In genomic region chr20:20956586-20956985, GRCh38 we compare ENCODE assay signal across 19 cellular contexts.
A peak's percentile ranks its signal among the peaks of the same experiment; 100 is the strongest.
DNase-seq lines count a peak whose midpoint lies in the region.
"Had no signal": no experiment of that assay in that cellular context is flagged by ENCODE, and none has a peak within 500 bp of the region (broad histone marks: within the 10 kb centered on the region; RNA-seq: fewer than 3 reads in every experiment).

No MANE protein-coding gene starts in this region.

- intact Hi-C loops in head of caudate nucleus (cut with DNase I) = no loop called here

- no peaks in the 10 kb centered on the region for H3K9me3 Mint-ChIP-seq in activated naive CD8-positive, alpha-beta T cell treated with anti-CD3 and anti-CD28 coated beads for 36 hours
- H3K9me3 Mint-ChIP-seq: activated CD4-positive, alpha-beta memory T cell treated with anti-CD3 and anti-CD28 coated beads for 36 hours; central memory CD8-positive, alpha-beta T cell had no signal

- no peaks in the 10 kb centered on the region for H3K36me3 Mint-ChIP-seq in activated naive CD8-positive, alpha-beta T cell treated with anti-CD3 and anti-CD28 coated beads for 36 hours
- H3K36me3 Mint-ChIP-seq: activated CD4-positive, alpha-beta memory T cell treated with anti-CD3 and anti-CD28 coated beads for 36 hours had no signal

- no peak overlapping the region for H3K4me3 Mint-ChIP-seq in activated naive CD8-positive, alpha-beta T cell treated with anti-CD3 and anti-CD28 coated beads for 36 hours
- H3K4me3 Mint-ChIP-seq: activated CD4-positive, alpha-beta memory T cell treated with anti-CD3 and anti-CD28 coated beads for 36 hours; central memory CD8-positive, alpha-beta T cell had no signal

- H3K27ac Mint-ChIP-seq in activated naive CD8-positive, alpha-beta T cell treated with anti-CD3 and anti-CD28 coated beads for 36 hours = no peak overlapping the region
- H3K27ac Mint-ChIP-seq: activated CD4-positive, alpha-beta memory T cell treated with anti-CD3 and anti-CD28 coated beads for 36 hours had no signal

- no peaks in the 10 kb centered on the region for H3K4me1 Mint-ChIP-seq in activated naive CD8-positive, alpha-beta T cell treated with anti-CD3 and anti-CD28 coated beads for 36 hours
- H3K4me1 Mint-ChIP-seq: central memory CD8-positive, alpha-beta T cell had no signal

- peaks cover 23% of the 10 kb centered on the region for H3K27me3 Mint-ChIP-seq in activated naive CD8-positive, alpha-beta T cell treated with anti-CD3 and anti-CD28 coated beads for 36 hours

- DNase-seq in NCI-H1417 (lab: John Stamatoyannopoulos, UW) (peak; percentile 56 to 89 (median 68)), NCI-H748 treated with DMSO at 0.1 percent for 48 hours (lab: John Stamatoyannopoulos, UW) (peak; percentile 99), head of caudate nucleus (peak; percentile 12 to 75 (median 51)), retina (peak; percentile 82), AG20443 (ENCODE audit: low spot score) (no peak), T1000 (lab: John Stamatoyannopoulos, UW) (no peak)
- DNase-seq in activated naive CD8-positive, alpha-beta T cell treated with anti-CD3 and anti-CD28 coated beads for 36 hours = no peak
- DNase-seq: activated CD4-positive, alpha-beta memory T cell treated with anti-CD3 and anti-CD28 coated beads for 36 hours; activated T-cell treated with anti-CD3 and anti-CD28 coated beads for 4 hours; Calu3; effector CD4-positive, alpha-beta T cell; GDM1; left ventricle myocardium inferior; NCI-H1694; NCI-H524 treated with DMSO at 0.1 percent for 48 hours; SIG-M5; stimulated activated naive CD4-positive, alpha-beta T cell; T-helper 1 cell had no signal

Comparison
In these comparisons a context has a peak if more than half of its experiments do, and no peak if none do; other contexts are left out.
1. DNase-seq: peak in NCI-H1417 (3 of 3), NCI-H748 treated with DMSO at 0.1 percent for 48 hours (single experiment), head of caudate nucleus (42 of 42) and retina (single experiment); none in activated naive CD8-positive, alpha-beta T cell treated with anti-CD3 and anti-CD28 coated beads for 36 hours (single experiment), AG20443 (single experiment) and T1000 (single experiment).